ENCODE assay signal across 35 cellular contexts in the genomic region with DNA sequence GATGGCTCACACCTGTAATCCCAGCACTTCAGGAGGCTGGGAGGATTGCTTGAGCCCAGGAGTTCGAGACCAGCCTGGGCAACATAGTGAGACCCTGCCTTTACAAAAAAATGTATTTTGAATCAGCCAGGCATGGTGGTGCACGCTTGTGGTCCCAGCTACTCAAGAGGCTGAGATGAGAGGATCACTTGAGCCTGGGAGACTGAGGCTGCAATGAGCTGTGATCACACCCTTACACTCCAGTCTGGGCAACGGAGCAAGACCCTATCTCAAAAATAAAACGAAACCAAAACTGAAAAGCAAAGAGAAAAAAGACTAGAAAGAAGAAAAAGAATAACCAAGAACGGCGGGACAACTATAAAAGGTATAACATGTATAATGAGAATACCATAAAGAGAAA. TPM values are rescaled to one million over a fixed set of nuclear protein-coding genes. Genes with fewer than 3 reads are reported as not detected.
"Had no signal": no experiment of that assay in that cellular context is flagged by ENCODE, and none has a peak within 500 bp of the region (broad histone marks: within the 10 kb centered on the region; RNA-seq: fewer than 3 reads in every experiment).

No MANE protein-coding gene starts in this region.

- H3K9me3 Mint-ChIP-seq: activated CD4-positive, alpha-beta T cell treated with anti-CD3 and anti-CD28 coated beads, Interleukin-2, amount 10 ng/mL, durations not matched to agents 7 days and 5 days; activated naive CD4-positive, alpha-beta T cell treated with anti-CD3 and anti-CD28 coated beads, Interleukin-2, amount 50 U/mL, for 24 hours; activated naive CD8-positive, alpha-beta T cell treated with anti-CD3 and anti-CD28 coated beads, Interleukin-2, amount 10 ng/mL, durations not matched to agents 7 days and 5 days; activated T-cell treated with anti-CD3 and anti-CD28 coated beads, Interleukin-2, amount 50 U/mL, for 72 hours; activated T-helper 2 cell treated with anti-CD3 and anti-CD28 coated beads, Interferon-gamma antibody, Interleukin-2, Interleukin-4, amounts not matched to agents 10 μg/mL and 5 μg/mL and 100 μg/mL, durations not matched to agents 14 hours and 24 hours and 36 hours; T-helper 1 cell treated with Interleukin-12 subunit alpha and Interleukin-12 subunit beta and Interleukin-4 antibody, amounts not matched to agents 30 μg/mL and 1 μg/mL, for 36 hours; T-helper 2 cell treated with Interferon-gamma antibody and Interleukin-4, amounts not matched to agents 5 μg/mL and 100 μg/mL, for 36 hours had no signal

- H3K9me2 ChIP-seq: SK-N-SH had no signal

- DNase-seq: activated CD4-positive, alpha-beta T cell treated with anti-CD3 and anti-CD28 coated beads for 36 hours; activated CD4-positive, alpha-beta T cell treated with anti-CD3 and anti-CD28 coated beads, Interleukin-2, amount 10 ng/mL, durations not matched to agents 7 days and 5 days; activated CD4-positive, alpha-beta T cell treated with anti-CD3 and anti-CD28 coated beads, Interleukin-2, amount 50 U/mL, for 48 hours; activated gamma-delta T cell; activated naive CD4-positive, alpha-beta T cell treated with Interleukin-2 at 50 U/mL for 16 hours; activated naive CD8-positive, alpha-beta T cell treated with anti-CD3 and anti-CD28 coated beads, Interleukin-2, amount 10 ng/mL, durations not matched to agents 7 days and 5 days; activated T-cell treated with anti-CD3 and anti-CD28 coated beads, Interleukin-2, amount 50 U/mL, for 1 hour; activated T-cell treated with anti-CD3 and anti-CD28 coated beads, Interleukin-2, amount 50 U/mL, for 72 hours; amygdala; Kasumi-1; KG1; MG63; NCI-H1048; NCI-H1105 treated with DMSO at 0.1 percent for 48 hours; NCI-H1436; NCI-H1694; NCI-H1930; NCI-H2081 treated with DMSO at 0.1 percent for 48 hours; NCI-H345; NCI-H524 treated with DMSO at 0.1 percent for 48 hours; NCI-H748 treated with DMSO at 0.1 percent for 48 hours; PC-3; Peyer's patch; RPMI8226; SHP77 treated with DMSO at 0.1 percent for 48 hours; SK-N-SH had no signal

- H3K36me3 ChIP-seq: ascending aorta, cardiac muscle cell, MG63, Peyer's patch, SJSA1 had no signal

- H3K27ac ChIP-seq: ascending aorta, cardiac muscle cell, Peyer's patch, SJSA1 had no signal

- H3K9me3 ChIP-seq: ascending aorta, MG63, Peyer's patch, SJSA1, SK-N-SH had no signal

- H3K4me1 Mint-ChIP-seq: activated CD4-positive, alpha-beta T cell treated with anti-CD3 and anti-CD28 coated beads for 36 hours; activated naive CD4-positive, alpha-beta T cell treated with anti-CD3 and anti-CD28 coated beads, Interleukin-2, amount 50 U/mL, for 24 hours had no signal

- H3K36me3 Mint-ChIP-seq: activated naive CD4-positive, alpha-beta T cell treated with anti-CD3 and anti-CD28 coated beads, Interleukin-2, amount 50 U/mL, for 24 hours; activated naive CD8-positive, alpha-beta T cell treated with anti-CD3 and anti-CD28 coated beads, Interleukin-2, amount 10 ng/mL, durations not matched to agents 7 days and 5 days had no signal

- FAIRE-seq: TTC549 had no signal

- H3K4me2 ChIP-seq: SK-N-SH had no signal

- ATAC-seq: activated CD4-positive, alpha-beta T cell treated with anti-CD3 and anti-CD28 coated beads for 36 hours; activated CD4-positive, CD25-positive, alpha-beta regulatory T cell treated with anti-CD3 and anti-CD28 coated beads, Interleukin-2, amount 50 U/mL, for 24 hours; activated T-cell treated with anti-CD3 and anti-CD28 coated beads, Interleukin-2, amount 50 U/mL, for 72 hours; PC-3 had no signal

- H3K4me1 ChIP-seq: ascending aorta, Peyer's patch, SJSA1 had no signal

- H3K4me3 ChIP-seq: ascending aorta, cardiac muscle cell, MG63, Peyer's patch, SJSA1 had no signal

- H3K9ac ChIP-seq: SK-N-SH had no signal

- H3K27me3 ChIP-seq: ascending aorta, MG63, Peyer's patch, SJSA1 had no signal

- H3K4me3 Mint-ChIP-seq: activated CD4-positive, alpha-beta T cell treated with anti-CD3 and anti-CD28 coated beads for 36 hours; activated CD4-positive, alpha-beta T cell treated with anti-CD3 and anti-CD28 coated beads, Interleukin-2, amount 10 ng/mL, durations not matched to agents 7 days and 5 days; activated naive CD4-positive, alpha-beta T cell treated with anti-CD3 and anti-CD28 coated beads, Interleukin-2, amount 50 U/mL, for 24 hours; T-helper 1 cell treated with Interleukin-12 subunit alpha and Interleukin-12 subunit beta and Interleukin-4 antibody, amounts not matched to agents 30 μg/mL and 1 μg/mL, for 36 hours; T-helper 2 cell treated with Interferon-gamma antibody and Interleukin-4, amounts not matched to agents 5 μg/mL and 100 μg/mL, for 36 hours had no signal

- H3K27ac Mint-ChIP-seq: activated CD4-positive, alpha-beta T cell treated with anti-CD3 and anti-CD28 coated beads for 36 hours; activated CD4-positive, alpha-beta T cell treated with anti-CD3 and anti-CD28 coated beads, Interleukin-2, amount 10 ng/mL, durations not matched to agents 7 days and 5 days; activated naive CD4-positive, alpha-beta T cell treated with anti-CD3 and anti-CD28 coated beads, Interleukin-2, amount 50 U/mL, for 24 hours; activated naive CD8-positive, alpha-beta T cell treated with anti-CD3 and anti-CD28 coated beads, Interleukin-2, amount 10 ng/mL, durations not matched to agents 7 days and 5 days; activated T-cell treated with anti-CD3 and anti-CD28 coated beads, Interleukin-2, amount 50 U/mL, for 72 hours; activated T-helper 2 cell treated with anti-CD3 and anti-CD28 coated beads, Interferon-gamma antibody, Interleukin-2, Interleukin-4, amounts not matched to agents 10 μg/mL and 5 μg/mL and 100 μg/mL, durations not matched to agents 14 hours and 24 hours and 36 hours; T-helper 1 cell treated with Interleukin-12 subunit alpha and Interleukin-12 subunit beta and Interleukin-4 antibody, amounts not matched to agents 30 μg/mL and 1 μg/mL, for 36 hours; T-helper 2 cell treated with Interferon-gamma antibody and Interleukin-4, amounts not matched to agents 5 μg/mL and 100 μg/mL, for 36 hours had no signal

RNA-seq across cellular contexts. Expression of a gene that starts 15.4 kb away (rescaled TPM):
- total RNA-seq: activated CD4-positive, alpha-beta T cell treated with anti-CD3 and anti-CD28 coated beads, Interleukin-2, amount 10 ng/mL, durations not matched to agents 7 days and 5 days had no signal
